Comparison of ENCODE assay signal across 8 cellular contexts in genomic region chr13:68927387-68928026, GRCh38.
DNase-seq lines count a peak whose midpoint lies in the region; ATAC-seq and TF ChIP-seq lines count a peak whose summit lies in the region.

No MANE protein-coding gene starts in this region.

- no peaks in the 10 kb centered on the region for H3K79me2 ChIP-seq in KMS-11 (ENCODE audit: insufficient read depth, low read depth)
- H3K79me2 ChIP-seq in SU-DHL-6 (ENCODE audit: insufficient read depth, low read length), result no peaks in the 10 kb centered on the region

- TF ChIP-seq EP300 in esophagus muscularis mucosa (IDR thresholded peaks at IDR 0.05), result no peak

- TF ChIP-seq CTCF in KMS-11 (conservative IDR thresholded peaks at IDR 0.05; ENCODE audit: low read depth, low read length) (0 out of 2 replicates have a peak, but pooled peaks have one; percentile 13), SU-DHL-6 (IDR thresholded peaks at IDR 0.05; ENCODE audit: insufficient read depth, low read length, poor library complexity, severe bottlenecking) (peak; percentile 38), liver (IDR thresholded peaks at IDR 0.05; ENCODE audit: low read depth, low read length, missing input control) (peak; percentile 6), esophagus muscularis mucosa (IDR thresholded peaks at IDR 0.05) (no peak)
- TF ChIP-seq CTCF in activated CD8-positive, alpha-beta T cell treated with anti-CD3 and anti-CD28 coated beads for 36 hours (IDR thresholded peaks at IDR 0.05), result no peak

- H3K9me2 ChIP-seq in SU-DHL-6 (replicated peaks; ENCODE audit: insufficient read depth, low read length), result no peaks in the 10 kb centered on the region

- no peak overlapping the region for H3K27ac Mint-ChIP-seq in stimulated activated effector memory CD8-positive, alpha-beta T cell treated with anti-CD3 and anti-CD28 coated beads, Interleukin-12 subunit alpha, Interleukin-12 subunit beta, amount 100 ng/mL, for 72 hours
- H3K27ac Mint-ChIP-seq in activated CD8-positive, alpha-beta T cell treated with anti-CD3 and anti-CD28 coated beads for 36 hours, result no peak overlapping the region

- no peaks in the 10 kb centered on the region for H3F3A ChIP-seq in SU-DHL-6 (ENCODE audit: insufficient read depth)

- H3K9ac ChIP-seq in KMS-11 (no peak overlapping the region), SU-DHL-6 (ENCODE audit: low read length) (no peak overlapping the region), liver (ENCODE audit: low read depth in 1 of 2, low read length in 2 of 2) (no peak overlapping the region)

- DNase-seq in Daoy (ENCODE audit: low read depth), result peak; percentile 5
- no peak for DNase-seq in stimulated activated effector memory CD8-positive, alpha-beta T cell treated with anti-CD3 and anti-CD28 coated beads, Interleukin-12 subunit alpha, Interleukin-12 subunit beta, amount 100 ng/mL, for 72 hours (ENCODE audit: low spot score in 2 of 2)
- DNase-seq in activated CD8-positive, alpha-beta T cell treated with anti-CD3 and anti-CD28 coated beads for 36 hours, result no peak
- no peak for DNase-seq in esophagus muscularis mucosa (ENCODE audit: extremely low spot score)

- no peak for ATAC-seq in stimulated activated effector memory CD8-positive, alpha-beta T cell treated with anti-CD3 and anti-CD28 coated beads, Interleukin-12 subunit alpha, Interleukin-12 subunit beta, amount 100 ng/mL, for 72 hours
- ATAC-seq in activated CD8-positive, alpha-beta T cell treated with anti-CD3 and anti-CD28 coated beads for 36 hours, result no peak
- ATAC-seq in HG02840 (IDR thresholded peaks at IDR 0.05; ENCODE audit: low FRiP score, unreplicated experiment), result no peak

- no peaks in the 10 kb centered on the region for H3K9me3 ChIP-seq in SU-DHL-6 (ENCODE audit: insufficient read depth, low read length)
- no peaks in the 10 kb centered on the region for H3K9me3 ChIP-seq in liver (ENCODE audit: control insufficient read depth in 4 of 4, low read length in 3 of 4)
- H3K9me3 ChIP-seq in esophagus muscularis mucosa, result no peaks in the 10 kb centered on the region

- H3K36me3 ChIP-seq in KMS-11 (ENCODE audit: insufficient read depth) (no peaks in the 10 kb centered on the region), SU-DHL-6 (ENCODE audit: low read length) (no peaks in the 10 kb centered on the region), liver (ENCODE audit: control insufficient read depth in 4 of 4, insufficient read depth in 3 of 4, low read depth in 1 of 4, low read length in 3 of 4) (no peaks in the 10 kb centered on the region), esophagus muscularis mucosa (no peaks in the 10 kb centered on the region)

- intact Hi-C loops in activated CD8-positive, alpha-beta T cell treated with anti-CD3 and anti-CD28 coated beads for 36 hours (cut with micrococcal nuclease), result no loop called here
- intact Hi-C loops in esophagus muscularis mucosa (cut with DNase I), result no loop called here

- POLR2A ChIA-PET in activated CD8-positive, alpha-beta T cell treated with anti-CD3 and anti-CD28 coated beads for 36 hours (lab: Charles Lee), result no interaction called here

- H3K36me3 Mint-ChIP-seq in stimulated activated effector memory CD8-positive, alpha-beta T cell treated with anti-CD3 and anti-CD28 coated beads, Interleukin-12 subunit alpha, Interleukin-12 subunit beta, amount 100 ng/mL, for 72 hours, result no peaks in the 10 kb centered on the region
- H3K36me3 Mint-ChIP-seq in activated CD8-positive, alpha-beta T cell treated with anti-CD3 and anti-CD28 coated beads for 36 hours (ENCODE audit: low read depth), result no peaks in the 10 kb centered on the region

- no peaks in the 10 kb centered on the region for H3K27me3 ChIP-seq in KMS-11 (ENCODE audit: insufficient read depth, low read depth)
- H3K27me3 ChIP-seq in SU-DHL-6 (ENCODE audit: low read length), result no peaks in the 10 kb centered on the region
- no peaks in the 10 kb centered on the region for H3K27me3 ChIP-seq in liver (ENCODE audit: control insufficient read depth in 4 of 4, insufficient read depth in 4 of 4, low read length in 3 of 4)
- H3K27me3 ChIP-seq in esophagus muscularis mucosa, result no peaks in the 10 kb centered on the region

- H3K4me3 ChIP-seq in KMS-11 (IDR thresholded peaks at IDR 0.05; ENCODE audit: insufficient read depth, low read depth, low read length) (no peak overlapping the region), SU-DHL-6 (ENCODE audit: insufficient read depth, low read length, poor library complexity, severe bottlenecking) (no peak overlapping the region), liver (ENCODE audit: low read depth in 1 of 3, low read length in 3 of 3) (no peak overlapping the region), esophagus muscularis mucosa (no peak overlapping the region)

- H3K4me3 Mint-ChIP-seq in stimulated activated effector memory CD8-positive, alpha-beta T cell treated with anti-CD3 and anti-CD28 coated beads, Interleukin-12 subunit alpha, Interleukin-12 subunit beta, amount 100 ng/mL, for 72 hours, result no peak overlapping the region
- no peak overlapping the region for H3K4me3 Mint-ChIP-seq in activated CD8-positive, alpha-beta T cell treated with anti-CD3 and anti-CD28 coated beads for 36 hours

- CTCF ChIA-PET in activated CD8-positive, alpha-beta T cell treated with anti-CD3 and anti-CD28 coated beads for 36 hours (lab: Charles Lee), result no interaction called here

- 28% methylated on average over 2 of the region's 2 CpGs for WGBS in liver
- WGBS in esophagus muscularis mucosa, result 48% methylated on average over 2 of the region's 2 CpGs

- H4K20me1 ChIP-seq in KMS-11 (ENCODE audit: insufficient read depth), result no peaks in the 10 kb centered on the region
- H4K20me1 ChIP-seq in SU-DHL-6 (ENCODE audit: low read depth, low read length), result no peaks in the 10 kb centered on the region

- TF ChIP-seq POLR2A in esophagus muscularis mucosa (IDR thresholded peaks at IDR 0.05; ENCODE audit: low read depth), result no peak

- TF ChIP-seq RAD21 in liver (IDR thresholded peaks at IDR 0.05), result peak; percentile 46 to 52

- H3K9me3 Mint-ChIP-seq in stimulated activated effector memory CD8-positive, alpha-beta T cell treated with anti-CD3 and anti-CD28 coated beads, Interleukin-12 subunit alpha, Interleukin-12 subunit beta, amount 100 ng/mL, for 72 hours, result peaks cover 12% of the 10 kb centered on the region
- H3K9me3 Mint-ChIP-seq in activated CD8-positive, alpha-beta T cell treated with anti-CD3 and anti-CD28 coated beads for 36 hours, result peaks cover 9% of the 10 kb centered on the region

- no peak overlapping the region for H3K27ac ChIP-seq in KMS-11
- no peak overlapping the region for H3K27ac ChIP-seq in SU-DHL-6 (ENCODE audit: low read depth, low read length)
- H3K27ac ChIP-seq in liver (ENCODE audit: low read depth in 1 of 2, low read length in 2 of 2), result no peak overlapping the region
- H3K27ac ChIP-seq in esophagus muscularis mucosa (replicated peaks in 1 of 4), result no peak overlapping the region

- H3K4me1 ChIP-seq in KMS-11 (ENCODE audit: low read depth, poor library complexity, severe bottlenecking) (no peaks in the 10 kb centered on the region), liver (ENCODE audit: control insufficient read depth in 4 of 4, insufficient read depth in 4 of 4, low read length in 3 of 4) (no peaks in the 10 kb centered on the region), esophagus muscularis mucosa (no peaks in the 10 kb centered on the region)

- H3K4me2 ChIP-seq in KMS-11 (no peak overlapping the region), SU-DHL-6 (ENCODE audit: low read depth, low read length, poor library complexity, severe bottlenecking) (peak overlapping the region; percentile 38)

- H3K4me1 Mint-ChIP-seq in stimulated activated effector memory CD8-positive, alpha-beta T cell treated with anti-CD3 and anti-CD28 coated beads, Interleukin-12 subunit alpha, Interleukin-12 subunit beta, amount 100 ng/mL, for 72 hours, result no peaks in the 10 kb centered on the region
- H3K4me1 Mint-ChIP-seq in activated CD8-positive, alpha-beta T cell treated with anti-CD3 and anti-CD28 coated beads for 36 hours (ENCODE audit: low read depth), result no peaks in the 10 kb centered on the region

- H3K27me3 Mint-ChIP-seq in activated CD8-positive, alpha-beta T cell treated with anti-CD3 and anti-CD28 coated beads for 36 hours, result no peaks in the 10 kb centered on the region

- H2AFZ ChIP-seq in KMS-11 (ENCODE audit: low read depth) (no peak overlapping the region), SU-DHL-6 (ENCODE audit: low read depth, low read length, severe bottlenecking) (peak overlapping the region; percentile 84)

TF ChIP-seq in liver, 16 proteins besides CTCF, POLR2A, EP300 and RAD21 (continues in another document):
- no peak for TF ChIP-seq TAF1 (conservative IDR thresholded peaks at IDR 0.05)
- TF ChIP-seq ZBTB33 (IDR thresholded peaks at IDR 0.05), result no peak
- no peak for TF ChIP-seq JUND (IDR thresholded peaks at IDR 0.05)
- no peak for TF ChIP-seq HNF4A (conservative IDR thresholded peaks at IDR 0.05)

Comparison
In these comparisons a context has a peak if more than half of its experiments do, and no peak if none do; other contexts are left out.
1. CTCF ChIP-seq: peak in KMS-11 (single experiment), SU-DHL-6 (single experiment) and liver (single experiment); none in activated CD8-positive, alpha-beta T cell treated with anti-CD3 and anti-CD28 coated beads for 36 hours (single experiment) and esophagus muscularis mucosa (0 of 3).